In genomic region chr11:134574947-134575346, GRCh38 we compare ENCODE assay signal across 28 cellular contexts.
"Had no signal": no experiment of that assay in that cellular context is flagged by ENCODE, and none has a peak within 500 bp of the region (broad histone marks: within the 10 kb centered on the region; RNA-seq: fewer than 3 reads in every experiment).

No MANE protein-coding gene starts in this region.

- H3K4me1 ChIP-seq: gastrocnemius medialis, lower lobe of right lung, parathyroid adenoma, suprapubic skin, vagina had no signal

- H3K4me2 ChIP-seq: hepatocyte had no signal

- H3K36me3 ChIP-seq: gastrocnemius medialis, heart left ventricle, lower lobe of right lung, neutrophil, suprapubic skin, vagina had no signal

- FAIRE-seq: colon, endometrium, small intestine had no signal

- H3K4me3 ChIP-seq: gastrocnemius medialis, heart left ventricle, hepatocyte, lower lobe of right lung, mucosa of descending colon, suprapubic skin, vagina had no signal

- H3K27me3 ChIP-seq: vagina had no signal

- H3K27ac ChIP-seq: gastrocnemius medialis, heart left ventricle, hepatocyte, lower lobe of right lung, neutrophil, parathyroid adenoma, suprapubic skin, vagina had no signal

- H3K9ac ChIP-seq: parathyroid adenoma had no signal

- DNase-seq: caudate nucleus; cerebellar nuclear complex; effector memory CD4-positive, alpha-beta T cell; erythroblast; foreskin fibroblast; gastrocnemius medialis; heart left ventricle; left cardiac atrium; left ventricle myocardium superior; lower lobe of right lung; mucosa of descending colon; naive B cell; right cardiac atrium; small intestine; stimulated activated CD4-positive, alpha-beta T cell treated with anti-CD3 and anti-CD28 coated beads, Interleukin-12 subunit alpha, Interleukin-12 subunit beta, amount 100 ng/mL, for 4 hours; stimulated activated CD4-positive, alpha-beta T cell treated with anti-CD3 and anti-CD28 coated beads, Interleukin-1b, Interleukin-23, amount 100 ng/mL, for 48 hours; stimulated activated CD4-positive, alpha-beta T cell treated with anti-CD3 and anti-CD28 coated beads, Interleukin-4, amount 100 ng/mL, for 1 hour; stimulated activated naive CD4-positive, alpha-beta T cell; stimulated activated naive CD8-positive, alpha-beta T cell treated with anti-CD3 and anti-CD28 coated beads, Interleukin-15, amount 100 ng/mL, for 72 hours; trophoblast cell had no signal

- H2AFZ ChIP-seq: hepatocyte, parathyroid adenoma had no signal

- ATAC-seq: gastrocnemius medialis; heart left ventricle; left cardiac atrium; left ventricle myocardium superior; lower lobe of right lung; mucosa of descending colon; natural killer cell treated with Interleukin-12 subunit alpha and Interleukin-12 subunit beta and Interleukin-15 and Interleukin-18, amount 100 ng/mL, for 72 hours; right cardiac atrium; stimulated activated naive CD8-positive, alpha-beta T cell treated with anti-CD3 and anti-CD28 coated beads, Interleukin-15, amount 100 ng/mL, for 72 hours had no signal

- H3K79me2 ChIP-seq: hepatocyte, parathyroid adenoma had no signal

- H3K9me3 ChIP-seq: gastrocnemius medialis, heart left ventricle, lower lobe of right lung, mucosa of descending colon, neutrophil, suprapubic skin, vagina had no signal
